8 cellular contexts compared by ENCODE assay signal in the genomic region with DNA sequence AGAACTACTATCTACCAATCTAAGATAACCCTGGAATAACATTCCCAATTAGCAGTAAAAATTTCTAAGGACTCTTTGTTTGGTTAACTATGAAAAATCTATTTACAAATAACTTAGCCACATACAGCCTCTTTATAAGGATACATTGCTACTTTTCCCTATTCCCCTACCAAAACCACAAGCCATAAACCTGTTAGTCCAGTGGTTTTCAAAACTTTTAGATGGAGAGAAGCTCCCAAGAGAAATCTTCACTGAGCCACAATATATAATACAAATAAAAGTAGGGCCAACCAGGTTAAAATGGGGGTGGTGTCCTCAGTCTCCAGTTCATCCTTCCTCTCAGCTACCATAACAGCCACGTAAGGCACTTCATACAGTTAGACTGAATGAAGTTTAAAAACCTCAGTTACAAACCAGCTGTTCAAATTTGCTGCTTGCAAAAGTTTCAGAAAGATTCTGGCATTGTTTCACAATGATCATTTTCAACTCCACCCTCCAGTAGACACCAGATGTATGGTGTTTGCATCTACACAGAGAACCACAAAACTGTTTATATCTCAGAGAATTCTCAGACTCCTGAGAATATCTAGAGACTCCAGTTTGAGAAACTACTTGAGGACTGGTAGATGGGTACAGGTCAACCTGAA. TPM values are rescaled to one million over a fixed set of nuclear protein-coding genes. Genes with fewer than 3 reads are reported as not detected.
DNase-seq lines count a peak whose midpoint lies in the region; ATAC-seq and TF ChIP-seq lines count a peak whose summit lies in the region.

No MANE protein-coding gene starts in this region.

- intact Hi-C loops in CD4-positive, alpha-beta memory T cell (cut with micrococcal nuclease): no loop called here

- peaks cover 49 to 70% (median 60%) of the 10 kb centered on the region in 4 donors for H3K4me1 Mint-ChIP-seq in CD4-positive, alpha-beta memory T cell

- H3K4me3 Mint-ChIP-seq in CD4-positive, alpha-beta memory T cell: peak overlapping the region in 7 of 8 donors; percentile 2 to 67 (median 9)

- peak; percentile 75 for ATAC-seq in GM19468 (IDR thresholded peaks at IDR 0.05; ENCODE audit: extremely low read depth, unreplicated experiment)
- peak; percentile 87 for ATAC-seq in HG03378 (IDR thresholded peaks at IDR 0.05; ENCODE audit: unreplicated experiment)

- peaks cover 50% of the 10 kb centered on the region for H3K4me1 ChIP-seq in CD4-positive, alpha-beta memory T cell (ENCODE audit: insufficient read depth, low read length)

- POLR2A ChIA-PET in CD4-positive, alpha-beta memory T cell (lab: Charles Lee; ENCODE audit: partially characterized antibody): interaction anchor here (0.6 to 2.8 kb wide), 2 partner anchors 26 to 837 kb away, joined by 4 to 12 read pairs; a partner anchor contains a TSS

- no peak overlapping the region for H3K4me3 ChIP-seq in CD4-positive, alpha-beta memory T cell (ENCODE audit: low read length in 2 of 2)
- no peak overlapping the region for H3K4me3 ChIP-seq in cardiac fibroblast (replicated peaks in 1 of 2; ENCODE audit: low read depth in 2 of 2, low read length in 2 of 2)
- no peak overlapping the region for H3K4me3 ChIP-seq in coronary artery

- H3K27ac ChIP-seq in CD4-positive, alpha-beta memory T cell (ENCODE audit: low read depth, low read length): no peak overlapping the region
- H3K27ac ChIP-seq in coronary artery: no peak overlapping the region

- peak overlapping the region in 6 of 7 donors; percentile 1 to 60 (median 16) for H3K27ac Mint-ChIP-seq in CD4-positive, alpha-beta memory T cell

- H3K36me3 Mint-ChIP-seq in CD4-positive, alpha-beta memory T cell: peaks cover 15 to 19% of the 10 kb centered on the region in 2 donors

- H3K27me3 ChIP-seq in CD4-positive, alpha-beta memory T cell (ENCODE audit: insufficient read depth, low read length): no peaks in the 10 kb centered on the region

- H3K27me3 Mint-ChIP-seq in CD4-positive, alpha-beta memory T cell: no peaks in the 10 kb centered on the region

- no peak for DNase-seq in CD4-positive, alpha-beta memory T cell
- DNase-seq in cardiac fibroblast (ENCODE audit: low read depth in 2 of 2) (peak; percentile 49 to 51), NCI-H2227 treated with DMSO at 0.1 percent for 48 hours (lab: John Stamatoyannopoulos, UW) (no peak), kidney glomerular epithelial cell (lab: John Stamatoyannopoulos, UW) (no peak), coronary artery (ENCODE audit: low spot score) (no peak), COLO829 (ENCODE audit: low spot score) (no peak)

- H3K36me3 ChIP-seq in CD4-positive, alpha-beta memory T cell (ENCODE audit: insufficient read depth, low read length): no peaks in the 10 kb centered on the region

- CTCF ChIA-PET in CD4-positive, alpha-beta memory T cell (lab: Charles Lee; ENCODE audit: partially characterized antibody): interaction anchor here (4.6 kb wide), 1 partner anchor 133 kb away, joined by 34 read pairs; no protein-coding TSS in a partner anchor

- H3K9me3 ChIP-seq in CD4-positive, alpha-beta memory T cell (ENCODE audit: control insufficient read depth in 1 of 2, low read length in 2 of 2): no peaks in the 10 kb centered on the region

- no peaks in the 10 kb centered on the region for H3K9me3 Mint-ChIP-seq in CD4-positive, alpha-beta memory T cell

- TF ChIP-seq CTCF in cardiac fibroblast (IDR thresholded peaks at IDR 0.05; ENCODE audit: low read depth, low read length) (no peak), coronary artery (IDR thresholded peaks at IDR 0.05) (no peak)

RNA-seq across cellular contexts. Expression of a gene that starts 26.0 kb away (rescaled TPM):
- 100 to 1,000 TPM in 1 of 2 experiments, 10 to 100 TPM in 1; 94.4 to 103 TPM for total RNA-seq in CD4-positive, alpha-beta memory T cell
- polyA plus RNA-seq in CD4-positive, alpha-beta memory T cell: 10 to 100 TPM in 1 of 2 donors, 1 to 10 TPM in 1; 5.7 to 25.6 TPM

Comparison
In these comparisons a context has a peak if more than half of its experiments do, and no peak if none do; other contexts are left out.
1. DNase-seq: peak in cardiac fibroblast (2 of 2); none in CD4-positive, alpha-beta memory T cell (0 of 5), NCI-H2227 treated with DMSO at 0.1 percent for 48 hours (single experiment), kidney glomerular epithelial cell (single experiment), coronary artery (single experiment) and COLO829 (single experiment).